In the genomic region with DNA sequence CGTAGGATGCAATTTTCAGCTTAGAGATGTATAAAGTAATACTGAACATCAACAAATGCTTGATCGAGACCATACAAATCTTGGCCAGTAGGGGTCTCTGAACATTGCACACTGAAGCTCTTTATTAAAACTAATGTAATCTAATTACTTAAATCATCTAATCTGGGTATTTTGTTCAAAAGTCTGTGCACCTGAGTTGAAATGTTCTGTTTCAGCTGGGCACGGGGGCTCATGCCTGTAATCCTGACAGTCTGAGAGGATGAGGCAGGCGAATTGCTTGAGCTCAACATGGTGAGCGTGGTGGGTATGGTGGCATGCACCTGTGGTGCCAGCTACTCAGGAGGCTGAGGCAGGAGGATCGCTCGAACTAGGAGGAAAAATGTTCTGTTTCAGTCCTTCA, we compare ENCODE assay signal across 8 cellular contexts. TPM values are rescaled to one million over a fixed set of nuclear protein-coding genes. Genes with fewer than 3 reads are reported as not detected.
DNase-seq lines count a peak whose midpoint lies in the region; ATAC-seq and TF ChIP-seq lines count a peak whose summit lies in the region.

No MANE protein-coding gene starts in this region.

- TF ChIP-seq CTCF in GM12875 (IDR thresholded peaks at IDR 0.05; ENCODE audit: borderline replicate concordance, insufficient read depth, low read depth, low read length) (peak; percentile 43; the same call in 1 of the 2 replicates), breast epithelium (IDR thresholded peaks at IDR 0.05) (peak; percentile 21 to 46 (median 26)), lung (IDR thresholded peaks at IDR 0.05; ENCODE audit: control extremely low read depth, extremely low read depth) (peak; percentile 48)

- 74 to 77% methylated on average over 7 of the region's 7 CpGs for WGBS in lung, 2 donors
- WGBS in aorta, 2 donors = 68 to 70% methylated on average over 7 of the region's 7 CpGs

- TF ChIP-seq POLR2A in breast epithelium (IDR thresholded peaks at IDR 0.05) = no peak

- DNase-seq in AG08396 (ENCODE audit: low spot score) = peak; percentile 39
- DNase-seq in RPMI7951 (ENCODE audit: low read depth) = peak; percentile 26
- DNase-seq in breast epithelium (ENCODE audit: low spot score in 2 of 2) = no peak
- no peak for DNase-seq in lung (ENCODE audit: low spot score)
- DNase-seq in aorta = no peak
- DNase-seq in NCI-H1436 (lab: John Stamatoyannopoulos, UW) = no peak
- no peak for DNase-seq in SK-N-DZ (ENCODE audit: low spot score)

- H3K27me3 ChIP-seq in breast epithelium (no peaks in the 10 kb centered on the region), lung (ENCODE audit: control insufficient read depth, insufficient read depth) (no peaks in the 10 kb centered on the region), aorta (ENCODE audit: control insufficient read depth in 1 of 2, insufficient read depth in 2 of 2, low read length in 1 of 2) (no peaks in the 10 kb centered on the region)

- no peak for ATAC-seq in lung (ENCODE audit: insufficient read depth, low FRiP score)
- ATAC-seq in aorta (ENCODE audit: low FRiP score) = peak; percentile 56

- H3K36me3 ChIP-seq in breast epithelium (no peaks in the 10 kb centered on the region), lung (ENCODE audit: control insufficient read depth in 2 of 2, insufficient read depth in 2 of 2, low read length in 2 of 2) (no peaks in the 10 kb centered on the region), aorta (ENCODE audit: control insufficient read depth in 1 of 2, insufficient read depth in 2 of 2, low read length in 1 of 2) (no peaks in the 10 kb centered on the region)

- H3K4me1 ChIP-seq in breast epithelium = no peaks in the 10 kb centered on the region
- no peaks in the 10 kb centered on the region for H3K4me1 ChIP-seq in lung (ENCODE audit: control insufficient read depth in 2 of 2, insufficient read depth in 2 of 2, low read length in 2 of 2)
- no peaks in the 10 kb centered on the region for H3K4me1 ChIP-seq in aorta (ENCODE audit: control insufficient read depth in 1 of 2, insufficient read depth in 2 of 2, low read length in 2 of 2)

- H3K4me3 ChIP-seq in GM12875 (ENCODE audit: low read depth, low read length) = no peak overlapping the region
- H3K4me3 ChIP-seq in breast epithelium = no peak overlapping the region
- H3K4me3 ChIP-seq in lung = no peak overlapping the region
- no peak overlapping the region for H3K4me3 ChIP-seq in aorta (ENCODE audit: low read length in 2 of 2)

- H3K27ac ChIP-seq in breast epithelium (no peak overlapping the region), lung (ENCODE audit: low read depth in 1 of 2, low read length in 1 of 2) (no peak overlapping the region), aorta (ENCODE audit: low read depth in 1 of 2, low read length in 2 of 2) (no peak overlapping the region)

- intact Hi-C loops in breast epithelium (cut with DNase I; ENCODE audit: low total_unique reads) = no loop called here
- intact Hi-C loops in aorta (cut with DNase I) = loop anchor here in 1 of 2 donors (10.0 kb wide), 1 partner anchor 200 kb away; no protein-coding TSS in a partner anchor

- no peaks in the 10 kb centered on the region for H3K9me3 ChIP-seq in breast epithelium
- H3K9me3 ChIP-seq in lung (ENCODE audit: control insufficient read depth in 2 of 2, insufficient read depth in 1 of 2, low read length in 1 of 2) = no peaks in the 10 kb centered on the region
- no peaks in the 10 kb centered on the region for H3K9me3 ChIP-seq in aorta (ENCODE audit: control insufficient read depth, low read length)

RNA-seq across cellular contexts. Expression of a gene that starts 41.0 kb away (rescaled TPM):
- 0.12 TPM in 1 of 2 replicates, not detected in the other for total RNA-seq in RPMI7951 (2014; rRNA removed; shearing (Covaris generic))
- total RNA-seq in breast epithelium (under 1 TPM in 1 of 3 donors, not detected in 2; 0.48 TPM), lung (10 to 100 TPM in 1 of 2 donors, 1 to 10 TPM in 1; 3.8 to 12.5 TPM), aorta (1 to 10 TPM in 1 of 2 donors, under 1 TPM in 1; 0.49 to 1.1 TPM)
- polyA plus RNA-seq in lung (10 to 100 TPM in 1 of 2 donors, 1 to 10 TPM in 1; 7.5 to 48.0 TPM), aorta (1 to 10 TPM in 1 of 2 donors, under 1 TPM in 1; 0.59 to 1.9 TPM)
- polyA plus RNA-seq in SK-N-DZ (2014; cell fraction: cytosol; rRNA removed) = not detected in 2 replicates
- polyA plus RNA-seq in SK-N-DZ (2014; cell fraction: nucleus; rRNA removed) = not detected in 2 replicates

Comparison
In these comparisons a context has a peak if more than half of its experiments do, and no peak if none do; other contexts are left out.
1. DNase-seq: peak in AG08396 (single experiment) and RPMI7951 (single experiment); none in breast epithelium (0 of 2), lung (single experiment), aorta (0 of 2), NCI-H1436 (single experiment) and SK-N-DZ (single experiment).
2. Peak in every context shown above with its lines, with median percentiles within 50 percentile points of each other: CTCF ChIP-seq.